ENCODE assay signal across 22 cellular contexts in the genomic region with DNA sequence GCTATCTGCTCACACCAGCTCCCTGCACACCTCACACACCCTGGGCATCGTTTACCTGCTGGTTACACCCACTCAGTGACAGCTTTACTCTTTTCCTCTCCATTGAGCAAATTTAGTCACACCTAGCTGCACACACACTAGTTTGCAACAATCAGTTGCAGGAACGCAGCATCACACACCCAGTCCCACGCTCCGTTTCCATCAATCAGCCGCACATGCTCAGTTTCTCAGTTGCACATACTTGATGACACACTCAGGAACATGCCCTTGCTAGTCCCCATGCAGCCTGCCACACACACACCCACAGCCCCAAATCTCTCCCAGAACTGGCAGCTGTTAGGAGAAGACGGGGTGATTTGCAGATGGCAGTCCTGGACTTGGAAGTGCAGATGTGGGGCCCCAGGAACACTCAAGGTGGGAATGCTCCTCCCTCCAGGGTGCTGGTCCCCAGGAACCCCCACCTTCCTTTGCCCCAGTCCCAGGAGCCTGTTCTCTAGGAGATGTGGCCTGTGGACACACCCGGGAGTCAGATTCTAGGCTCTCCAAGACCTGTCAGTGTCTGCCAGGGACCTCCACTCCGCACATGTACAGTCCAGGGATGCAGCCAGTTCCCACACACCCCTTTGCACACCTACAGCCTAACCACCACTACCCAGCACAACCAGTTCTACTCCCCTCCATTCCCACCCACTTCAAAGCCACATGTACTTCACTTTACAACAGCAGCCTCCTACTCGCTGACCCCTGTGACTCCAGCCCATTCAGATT. TPM values are rescaled to one million over a fixed set of nuclear protein-coding genes. Genes with fewer than 3 reads are reported as not detected.
DNase-seq lines count a peak whose midpoint lies in the region; ATAC-seq and FAIRE-seq lines count a peak whose summit lies in the region.
"Had no signal": no experiment of that assay in that cellular context is flagged by ENCODE, and none has a peak within 500 bp of the region (broad histone marks: within the 10 kb centered on the region; RNA-seq: fewer than 3 reads in every experiment).

No MANE protein-coding gene starts in this region.

- peaks cover 94% of the 10 kb centered on the region for H3K27me3 Mint-ChIP-seq in activated naive CD8-positive, alpha-beta T cell treated with anti-CD3 and anti-CD28 coated beads, Interleukin-2, amount 10 ng/mL, durations not matched to agents 7 days and 5 days
- H3K27me3 Mint-ChIP-seq in activated naive CD8-positive, alpha-beta T cell treated with anti-CD3 and anti-CD28 coated beads for 36 hours, result peaks cover 96% of the 10 kb centered on the region

- FAIRE-seq in urothelium cell line (lab: Jason Lieb, UNC), result peak; percentile 82
- FAIRE-seq: D721Med, GM18507 had no signal

- H3K27ac Mint-ChIP-seq in activated naive CD8-positive, alpha-beta T cell treated with anti-CD3 and anti-CD28 coated beads, Interleukin-2, amount 10 ng/mL, durations not matched to agents 7 days and 5 days, result peak overlapping the region; percentile 18
- H3K27ac Mint-ChIP-seq in activated naive CD8-positive, alpha-beta T cell treated with anti-CD3 and anti-CD28 coated beads for 36 hours, result no peak overlapping the region

- DNase-seq in activated naive CD8-positive, alpha-beta T cell treated with anti-CD3 and anti-CD28 coated beads, Interleukin-2, amount 10 ng/mL, durations not matched to agents 7 days and 5 days, result no peak
- DNase-seq in activated naive CD8-positive, alpha-beta T cell treated with anti-CD3 and anti-CD28 coated beads for 36 hours, result no peak
- DNase-seq in KBM-7 (peak; percentile 22), urothelium cell line (ENCODE audit: low spot score) (no peak), mesenteric fat pad (ENCODE audit: low spot score) (no peak)
- DNase-seq: activated CD8-positive, alpha-beta memory T cell treated with anti-CD3 and anti-CD28 coated beads, Interleukin-2, amount 50 U/mL, for 4 hours; AML-193; central memory CD4-positive, alpha-beta T cell; effector CD8-positive, alpha-beta T cell; hypothalamus; left cardiac atrium; MV-4-11; NCI-H2107; NCI-H82; ovary; WERI-Rb-1 had no signal

- in situ Hi-C loops in KBM-7 (cut with MboI; ENCODE audit: low pct_unique_long_range_greater_than_20kb, low sequenced_read_pairs), result loop anchor here (25.0 kb wide), 1 partner anchor 541 kb away; no protein-coding TSS in a partner anchor

- H3K4me1 Mint-ChIP-seq in activated naive CD8-positive, alpha-beta T cell treated with anti-CD3 and anti-CD28 coated beads, Interleukin-2, amount 10 ng/mL, durations not matched to agents 7 days and 5 days, result peaks cover 18% of the 10 kb centered on the region
- H3K4me1 Mint-ChIP-seq in activated naive CD8-positive, alpha-beta T cell treated with anti-CD3 and anti-CD28 coated beads for 36 hours, result peaks cover 27% of the 10 kb centered on the region

- no peaks in the 10 kb centered on the region for H3K9me3 Mint-ChIP-seq in activated naive CD8-positive, alpha-beta T cell treated with anti-CD3 and anti-CD28 coated beads, Interleukin-2, amount 10 ng/mL, durations not matched to agents 7 days and 5 days
- no peaks in the 10 kb centered on the region for H3K9me3 Mint-ChIP-seq in activated naive CD8-positive, alpha-beta T cell treated with anti-CD3 and anti-CD28 coated beads for 36 hours

- ATAC-seq in activated naive CD8-positive, alpha-beta T cell treated with anti-CD3 and anti-CD28 coated beads, Interleukin-2, amount 10 ng/mL, durations not matched to agents 7 days and 5 days (ENCODE audit: low read depth), result no peak
- ATAC-seq in esophagus mucosa (peak; percentile 91), HG02678 (IDR thresholded peaks at IDR 0.05; ENCODE audit: unreplicated experiment) (no peak)

- no peaks in the 10 kb centered on the region for H3K36me3 Mint-ChIP-seq in activated naive CD8-positive, alpha-beta T cell treated with anti-CD3 and anti-CD28 coated beads, Interleukin-2, amount 10 ng/mL, durations not matched to agents 7 days and 5 days
- H3K36me3 Mint-ChIP-seq in activated naive CD8-positive, alpha-beta T cell treated with anti-CD3 and anti-CD28 coated beads for 36 hours, result peaks cover 2% of the 10 kb centered on the region

- POLR2A ChIA-PET in activated naive CD8-positive, alpha-beta T cell treated with anti-CD3 and anti-CD28 coated beads, Interleukin-2, amount 10 ng/mL, durations not matched to agents 7 days and 5 days (lab: Charles Lee), result no interaction called here

- H3K4me3 Mint-ChIP-seq in activated naive CD8-positive, alpha-beta T cell treated with anti-CD3 and anti-CD28 coated beads, Interleukin-2, amount 10 ng/mL, durations not matched to agents 7 days and 5 days, result peak overlapping the region; percentile 0
- H3K4me3 Mint-ChIP-seq in activated naive CD8-positive, alpha-beta T cell treated with anti-CD3 and anti-CD28 coated beads for 36 hours, result no peak overlapping the region

RNA-seq across cellular contexts. Expression of gene LBX1, which starts 7.6 kb away (rescaled TPM):
- not detected for total RNA-seq in activated naive CD8-positive, alpha-beta T cell treated with anti-CD3 and anti-CD28 coated beads, Interleukin-2, amount 10 ng/mL, durations not matched to agents 7 days and 5 days
- total RNA-seq in activated naive CD8-positive, alpha-beta T cell treated with anti-CD3 and anti-CD28 coated beads for 36 hours, result not detected
- total RNA-seq in esophagus mucosa (not detected), mesenteric fat pad (0.10 TPM)
- total RNA-seq: left cardiac atrium, mucosa of gallbladder, ovary, thoracic aorta had no signal
